In genomic region chr1:98870959-98871903, GRCh38 we compare ENCODE assay signal across 8 cellular contexts.
DNase-seq lines count a peak whose midpoint lies in the region; ATAC-seq and TF ChIP-seq lines count a peak whose summit lies in the region.

No MANE protein-coding gene starts in this region.

- ATAC-seq in GM18498 (IDR thresholded peaks at IDR 0.05; ENCODE audit: unreplicated experiment) (peak; percentile 98), GM23338 (no peak), natural killer cell (peak; percentile 86 to 91 (median 89)), heart left ventricle (no peak)

- H3K4me3 ChIP-seq in GM23338 = no peak overlapping the region
- H3K4me3 ChIP-seq in heart left ventricle = peak overlapping the region in 1 of 12 donors; percentile 15

- H3K4me3 Mint-ChIP-seq in GM23338 = no peak overlapping the region
- H3K4me3 Mint-ChIP-seq in natural killer cell = peak overlapping the region; percentile 74

- H3K4me1 Mint-ChIP-seq in GM23338 (peaks cover 10% of the 10 kb centered on the region), natural killer cell (peaks cover 17 to 27% of the 10 kb centered on the region in 2 donors)

- intact Hi-C loops in natural killer cell (cut with micrococcal nuclease) = loop anchor here (1.0 kb wide), 1 partner anchor 17 kb away; no protein-coding TSS in a partner anchor
- intact Hi-C loops in heart left ventricle (cut with DNase I) = no loop called here

- TF ChIP-seq CTCF in GM23338 (conservative IDR thresholded peaks at IDR 0.05; ENCODE audit: low read depth in 2 of 2) = no peak
- no peak for TF ChIP-seq CTCF in natural killer cell (IDR thresholded peaks at IDR 0.05)
- TF ChIP-seq CTCF in heart left ventricle (IDR thresholded peaks at IDR 0.05) = no peak

- TF ChIP-seq POLR2A in heart left ventricle (IDR thresholded peaks at IDR 0.05) = no peak

- peak; percentile 41 for DNase-seq in GM23338 (ENCODE audit: low spot score)
- DNase-seq in Kasumi-1 (lab: John Stamatoyannopoulos, UW) = peak; percentile 90 to 91
- peak; percentile 8 for DNase-seq in activated T-helper 1 cell treated with Interleukin-2 at 50 U/mL for 16 hours (ENCODE audit: low read depth)
- no peak for DNase-seq in natural killer cell
- no peak for DNase-seq in heart left ventricle
- no peak for DNase-seq in NCI-H187 (lab: John Stamatoyannopoulos, UW)
- DNase-seq in occipital lobe (lab: John Stamatoyannopoulos, UW) = no peak

- no peak overlapping the region for H3K4me2 ChIP-seq in GM23338

- H3K27ac ChIP-seq in GM23338 (ENCODE audit: low read depth) (no peak overlapping the region), heart left ventricle (peak overlapping the region in 1 of 12 donors; percentile 64)

- H3K36me3 ChIP-seq in GM23338 (ENCODE audit: insufficient read depth) = no peaks in the 10 kb centered on the region
- no peaks in the 10 kb centered on the region for H3K36me3 ChIP-seq in heart left ventricle

- H3F3A ChIP-seq in GM23338 (replicated peaks; ENCODE audit: low read depth) = no peaks in the 10 kb centered on the region

- H3K9me3 ChIP-seq in heart left ventricle = no peaks in the 10 kb centered on the region

- no peaks in the 10 kb centered on the region for H4K20me1 ChIP-seq in GM23338 (replicated peaks; ENCODE audit: insufficient read depth)

- H3K27me3 Mint-ChIP-seq in GM23338 (ENCODE audit: insufficient read depth, low read depth, poor library complexity) = peaks cover 3% of the 10 kb centered on the region
- H3K27me3 Mint-ChIP-seq in natural killer cell (ENCODE audit: low read depth in 2 of 2) = no peaks in the 10 kb centered on the region

- peak overlapping the region; percentile 75 for H2AFZ ChIP-seq in GM23338

- H3K9me2 ChIP-seq in GM23338 (ENCODE audit: insufficient read depth) = peaks cover 9% of the 10 kb centered on the region

- H3K27me3 ChIP-seq in GM23338 (ENCODE audit: insufficient read depth) = no peaks in the 10 kb centered on the region
- H3K27me3 ChIP-seq in heart left ventricle = no peaks in the 10 kb centered on the region

- 76 to 83% (median 77%) methylated on average over 9 of the region's 9 CpGs for WGBS in heart left ventricle, 4 donors

- H3K9me3 Mint-ChIP-seq in GM23338 (peaks cover 12% of the 10 kb centered on the region), natural killer cell (peaks cover 0 to 2% of the 10 kb centered on the region in 2 donors)

- H3K4me1 ChIP-seq in GM23338 (ENCODE audit: insufficient read depth) (0 out of 2 replicates have a peak, but pooled peaks cover 5% of the 10 kb centered on the region), heart left ventricle (peaks cover 0 to 8% (median 0%) of the 10 kb centered on the region in 12 donors)

- H3K36me3 Mint-ChIP-seq in GM23338 (ENCODE audit: low read depth) (peaks cover 10% of the 10 kb centered on the region), natural killer cell (peaks cover 7% of the 10 kb centered on the region)

- 0 out of 2 replicates have a peak overlapping the region, but pooled peaks have one; percentile 25 for H3K27ac Mint-ChIP-seq in GM23338
- H3K27ac Mint-ChIP-seq in natural killer cell = peak overlapping the region; percentile 84 to 93

- no peaks in the 10 kb centered on the region for H3K79me2 ChIP-seq in GM23338 (replicated peaks; ENCODE audit: insufficient read depth)

TF ChIP-seq in GM23338, 12 proteins besides CTCF, POLR2A, EP300 and RAD21:
- TF ChIP-seq NANOG (IDR thresholded peaks at IDR 0.05; ENCODE audit: borderline replicate concordance) = no peak

Comparison
In these comparisons a context has a peak if more than half of its experiments do, and no peak if none do; other contexts are left out.
1. ATAC-seq: peak in GM18498 (single experiment) and natural killer cell (3 of 3); none in GM23338 (single experiment) and heart left ventricle (0 of 4).
2. DNase-seq: peak in GM23338 (single experiment), Kasumi-1 (2 of 2) and activated T-helper 1 cell treated with Interleukin-2 at 50 U/mL for 16 hours (single experiment); none in natural killer cell (single experiment), heart left ventricle (0 of 5), NCI-H187 (0 of 2) and occipital lobe (single experiment).